10 cellular contexts compared by ENCODE assay signal in the genomic region with DNA sequence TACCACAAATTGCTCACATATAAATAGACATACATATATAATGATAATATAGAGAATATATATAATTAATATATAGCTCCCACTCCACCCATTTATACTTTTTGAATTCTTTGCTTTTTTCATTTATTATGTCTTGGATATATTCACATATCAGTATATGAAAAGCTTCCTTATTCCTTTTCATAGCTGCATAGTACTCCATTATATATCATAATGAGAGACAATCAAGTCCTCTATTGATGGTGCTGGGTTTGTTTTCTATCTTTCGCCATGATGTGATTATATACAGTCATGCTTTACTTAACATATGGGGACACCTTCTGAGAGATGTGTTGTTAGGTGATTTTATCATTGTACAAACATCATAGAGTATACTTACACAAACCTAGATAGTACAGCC.
"Had no signal": no experiment of that assay in that cellular context is flagged by ENCODE, and none has a peak within 500 bp of the region (broad histone marks: within the 10 kb centered on the region; RNA-seq: fewer than 3 reads in every experiment).

No MANE protein-coding gene starts in this region.

- H3K4me1 Mint-ChIP-seq: GM23338, H9 had no signal

- H2AFZ ChIP-seq: GM23248, GM23338 had no signal

- H3K4me2 ChIP-seq: GM23338 had no signal

- H3K9me3 Mint-ChIP-seq: GM23338 had no signal

- H3K9ac ChIP-seq: GM23248 had no signal

- H3K9me3 ChIP-seq: HAP-1 had no signal

- FAIRE-seq: H1 had no signal

- H3K27ac Mint-ChIP-seq: GM23338, H9, HFFc6 had no signal

- ATAC-seq: GM23338, HCT116 had no signal

- H3K4me3 Mint-ChIP-seq: GM23338, H9, HFFc6 had no signal

- H3K27ac ChIP-seq: GM23248 had no signal

- H3K4me3 ChIP-seq: GM23248, GM23338, HAP-1 had no signal

- H3K36me3 ChIP-seq: HAP-1 had no signal

- DNase-seq: GM23248, GOT3, H7, H9, HCEC 1CT, HFFc6 had no signal
